17 cellular contexts compared by ENCODE assay signal in genomic region chr17:17285951-17286350, GRCh38.
"Had no signal": no experiment of that assay in that cellular context is flagged by ENCODE, and none has a peak within 500 bp of the region (broad histone marks: within the 10 kb centered on the region; RNA-seq: fewer than 3 reads in every experiment).

No MANE protein-coding gene starts in this region.

- H3K36me3 Mint-ChIP-seq: mesothelial cell of epicardium had no signal

- H3K36me3 ChIP-seq: esophagus muscularis mucosa, gastroesophageal sphincter, heart left ventricle, left lung, lower lobe of right lung had no signal

- H3K4me1 ChIP-seq: foreskin keratinocyte, left lung, lower lobe of right lung had no signal

- H3K27me3 ChIP-seq: dorsolateral prefrontal cortex, esophagus muscularis mucosa, foreskin keratinocyte, gastroesophageal sphincter, heart left ventricle, hepatocyte, left lung had no signal

- H3K9me3 ChIP-seq: esophagus muscularis mucosa, gastroesophageal sphincter, heart left ventricle, left lung, lower lobe of right lung, mucosa of descending colon had no signal

- H3K4me3 Mint-ChIP-seq: mesothelial cell of epicardium had no signal

- H3K4me3 ChIP-seq: coronary artery, dorsolateral prefrontal cortex, esophagus muscularis mucosa, gastroesophageal sphincter, heart left ventricle, hepatocyte, left lung, lower lobe of right lung, mucosa of descending colon had no signal

- H3K27ac Mint-ChIP-seq: mesothelial cell of epicardium had no signal

- H3K27ac ChIP-seq: coronary artery, dorsolateral prefrontal cortex, esophagus muscularis mucosa, foreskin keratinocyte, gastroesophageal sphincter, heart left ventricle, hepatocyte, left lung, lower lobe of right lung had no signal

- H3K9me3 Mint-ChIP-seq: mesothelial cell of epicardium had no signal

- ATAC-seq: foreskin keratinocyte, gastroesophageal sphincter, heart left ventricle, left cardiac atrium, left lung, left ventricle myocardium superior, lower lobe of right lung, mucosa of descending colon had no signal

- DNase-seq: dermis blood vessel endothelial cell; dorsolateral prefrontal cortex; effector CD4-positive, alpha-beta T cell; effector memory CD4-positive, alpha-beta T cell; foreskin keratinocyte; heart left ventricle; left cardiac atrium; left lung; left ventricle myocardium superior; lower lobe of right lung; mesenchymal stem cell; mucosa of descending colon had no signal
